In genomic region chr16:24272379-24272778, GRCh38 we compare ENCODE assay signal across 11 cellular contexts. TPM values are rescaled to one million over a fixed set of nuclear protein-coding genes. Genes with fewer than 3 reads are reported as not detected.
"Had no signal": no experiment of that assay in that cellular context is flagged by ENCODE, and none has a peak within 500 bp of the region (broad histone marks: within the 10 kb centered on the region; RNA-seq: fewer than 3 reads in every experiment).

No MANE protein-coding gene starts in this region.

- H3K4me3 ChIP-seq: GM23338 had no signal

- DNase-seq: H9, HCEC 1CT, KBM-7 had no signal

- ATAC-seq: GM23338, HepG2 had no signal

- FAIRE-seq: H1, H54, HepG2 had no signal

- H3K4me3 Mint-ChIP-seq: GM23338, H9 had no signal

- H3K27ac Mint-ChIP-seq: GM23338, H9, IgD-negative memory B cell had no signal

- H3K27ac ChIP-seq: HL-60, KMS-11 had no signal

- H3K9me3 Mint-ChIP-seq: H9, IgD-negative memory B cell had no signal

RNA-seq across cellular contexts. Expression of gene CACNG3, which starts 16.2 kb away (rescaled TPM):
- total RNA-seq: GM23338, H1, H9, HepG2, HT1080 had no signal
- polyA plus RNA-seq: GM23338, HepG2, IgD-negative memory B cell had no signal
